21 cellular contexts compared by ENCODE assay signal in the genomic region with DNA sequence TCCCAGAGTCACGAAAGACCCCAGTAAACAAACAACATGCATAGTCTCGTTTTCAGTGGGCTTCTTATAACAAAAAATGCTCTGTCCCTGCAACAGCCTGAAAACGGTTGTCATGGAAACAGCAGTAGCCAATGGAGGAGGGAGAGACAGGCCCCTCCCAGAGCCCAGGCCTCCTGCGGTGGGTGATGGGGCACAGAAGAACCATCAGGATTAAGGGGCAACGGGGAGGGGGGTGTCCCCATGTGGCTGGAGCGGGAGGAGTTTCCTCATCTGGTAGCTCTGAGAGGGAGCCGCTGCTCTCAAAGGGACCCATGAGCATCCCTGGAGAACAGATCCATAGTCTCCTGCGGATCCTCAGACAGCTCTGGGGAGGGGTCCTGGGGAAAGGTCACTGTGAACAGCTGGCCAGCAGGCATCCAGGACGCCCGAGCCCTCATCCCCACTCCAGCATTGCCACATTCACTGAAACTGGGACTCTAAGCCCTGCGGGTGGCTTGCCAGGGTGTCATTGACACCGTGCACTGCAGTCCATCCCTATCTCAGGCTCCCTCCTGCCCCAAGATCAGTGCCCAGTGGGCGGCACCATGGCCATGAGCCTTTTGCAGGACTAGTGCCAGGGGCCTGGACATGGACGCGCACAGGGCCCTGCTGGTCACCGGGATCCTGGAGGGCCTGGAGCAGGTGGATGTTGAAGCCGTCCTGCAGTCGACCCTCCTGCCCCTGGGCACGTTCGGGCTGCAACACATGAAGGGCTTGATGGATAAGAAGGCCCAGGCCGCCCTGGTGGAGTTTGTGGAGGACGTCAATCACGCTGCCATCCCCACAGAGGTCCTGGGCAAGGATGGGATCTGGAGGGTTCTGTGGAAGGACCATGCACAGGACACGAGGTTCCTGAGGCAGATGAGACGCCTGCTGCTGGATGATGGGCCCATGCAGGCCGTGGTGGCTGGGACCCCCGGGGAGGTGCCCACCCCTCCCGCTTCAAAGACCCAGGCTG. TPM values are rescaled to one million over a fixed set of nuclear protein-coding genes. Genes with fewer than 3 reads are reported as not detected.
A peak's percentile ranks its signal among the peaks of the same experiment; 100 is the strongest.
DNase-seq lines count a peak whose midpoint lies in the region; ATAC-seq lines count a peak whose summit lies in the region.
"Had no signal": no experiment of that assay in that cellular context is flagged by ENCODE, and none has a peak within 500 bp of the region (broad histone marks: within the 10 kb centered on the region; RNA-seq: fewer than 3 reads in every experiment).

No MANE protein-coding gene starts in this region.

- no peak overlapping the region for H3K27ac ChIP-seq in trophoblast cell (ENCODE audit: low read depth, low read length)
- H3K27ac ChIP-seq: 22Rv1, BLaER1, brain microvascular endothelial cell, esophagus muscularis mucosa, parathyroid adenoma, RWPE1, skin epidermis, testis had no signal

- no peak overlapping the region for H3K4ac ChIP-seq in trophoblast cell (ENCODE audit: low read depth, low read length)

- no CpG with 5 or more reads among the region's 28 CpGs for WGBS in trophoblast cell (ENCODE audit: extremely low coverage, insufficient coverage, insufficient read length)

- DNase-seq in DMS 273 (lab: John Stamatoyannopoulos, UW; ENCODE audit: unreplicated experiment) (peak; percentile 47), DMS 273 treated with DMSO at 0.1 percent for 48 hours (lab: John Stamatoyannopoulos, UW) (no peak), NCI-H69 (lab: John Stamatoyannopoulos, UW) (peak; percentile 18), globus pallidus (ENCODE audit: low spot score) (peak; percentile 22), trophoblast cell (no peak), NOMO-1 (lab: John Stamatoyannopoulos, UW; ENCODE audit: unreplicated experiment in 2 of 2) (no peak)
- DNase-seq: activated T-cell treated with anti-CD3 and anti-CD28 coated beads, Interleukin-2, amount 50 U/mL, for 24 hours; brain microvascular endothelial cell; NCI-H1436; NCI-H345; stimulated activated CD4-positive, alpha-beta T cell treated with anti-CD3 and anti-CD28 coated beads, Interleukin-4, amount 100 ng/mL, for 4 hours; SW 1271 had no signal

- H3K4me1 ChIP-seq in trophoblast cell (ENCODE audit: control insufficient read depth in 1 of 2, insufficient read depth in 2 of 2, low read length in 2 of 2) = no peaks in the 10 kb centered on the region
- H3K4me1 ChIP-seq: testis had no signal

- peak overlapping the region; percentile 52 for H3K4me3 ChIP-seq in trophoblast cell (ENCODE audit: low read depth, low read length)
- H3K4me3 ChIP-seq: BLaER1, esophagus muscularis mucosa, skin epidermis, testis had no signal

- no peaks in the 10 kb centered on the region for H3K9me3 ChIP-seq in trophoblast cell (ENCODE audit: insufficient read depth, low read depth, low read length)
- H3K9me3 ChIP-seq: BLaER1, esophagus muscularis mucosa, testis had no signal

- no peak overlapping the region for H2BK5ac ChIP-seq in trophoblast cell (ENCODE audit: low read depth, low read length, poor library complexity)

- no peak overlapping the region for H4K91ac ChIP-seq in trophoblast cell (ENCODE audit: low read depth, low read length)

- no peak for ATAC-seq in GM19351 (IDR thresholded peaks at IDR 0.05; ENCODE audit: unreplicated experiment)
- no peak for ATAC-seq in GM18870 (IDR thresholded peaks at IDR 0.05; ENCODE audit: unreplicated experiment)

- H3K4me2 ChIP-seq in trophoblast cell (ENCODE audit: low read length) = no peak overlapping the region
- H3K4me2 ChIP-seq: BLaER1 had no signal

- H3K27me3 ChIP-seq in trophoblast cell (ENCODE audit: insufficient read depth, low read length) = no peaks in the 10 kb centered on the region
- H3K27me3 ChIP-seq: BLaER1, testis had no signal

- no peak overlapping the region for H2AFZ ChIP-seq in trophoblast cell (ENCODE audit: insufficient read depth, low read length, poor library complexity)
- H2AFZ ChIP-seq: parathyroid adenoma had no signal

- H4K12ac ChIP-seq in trophoblast cell (ENCODE audit: low read depth, low read length) = no peak overlapping the region

- H2BK12ac ChIP-seq in trophoblast cell (ENCODE audit: low read length) = no peak overlapping the region

- H3K9ac ChIP-seq in trophoblast cell (ENCODE audit: low read length) = no peak overlapping the region
- H3K9ac ChIP-seq: BLaER1, parathyroid adenoma had no signal

- H3K18ac ChIP-seq in trophoblast cell (ENCODE audit: low read length) = no peak overlapping the region

- no peak overlapping the region for H4K8ac ChIP-seq in trophoblast cell (ENCODE audit: low read depth, low read length)

- H3K79me2 ChIP-seq in trophoblast cell (ENCODE audit: control insufficient read depth, insufficient read depth, low read length, poor library complexity) = no peaks in the 10 kb centered on the region
- H3K79me2 ChIP-seq: parathyroid adenoma had no signal

- H3K23ac ChIP-seq in trophoblast cell (ENCODE audit: low read length) = no peak overlapping the region

- no peaks in the 10 kb centered on the region for H3K79me1 ChIP-seq in trophoblast cell (ENCODE audit: low read length)

- no peak overlapping the region for H2AK5ac ChIP-seq in trophoblast cell (ENCODE audit: low read length)

- H2BK120ac ChIP-seq in trophoblast cell (ENCODE audit: insufficient read depth, low read length, poor library complexity) = no peak overlapping the region

- H3K36me3 ChIP-seq in trophoblast cell (ENCODE audit: control insufficient read depth in 1 of 2, insufficient read depth in 2 of 2, low read length in 2 of 2) = no peaks in the 10 kb centered on the region
- H3K36me3 ChIP-seq: BLaER1, brain microvascular endothelial cell, esophagus muscularis mucosa had no signal

- H3K14ac ChIP-seq in trophoblast cell (ENCODE audit: low read length) = no peak overlapping the region

RNA-seq across cellular contexts. Expression of gene PNMA8B, which starts 37.7 kb away (rescaled TPM):
- 0.31 and 0.35 TPM in 2 replicates for polyA plus RNA-seq in trophoblast cell (2013)

Comparison
In these comparisons a context has a peak if more than half of its experiments do, and no peak if none do; other contexts are left out.
1. DNase-seq: peak in DMS 273 (single experiment), NCI-H69 (single experiment) and globus pallidus (single experiment); none in DMS 273 treated with DMSO at 0.1 percent for 48 hours (single experiment), trophoblast cell (0 of 2) and NOMO-1 (0 of 2).